1 cellular context compared by ENCODE assay signal in genomic region chr16:48350716-48351115, GRCh38.
TF ChIP-seq lines count a peak whose summit lies in the region.

No MANE protein-coding gene starts in this region.

TF ChIP-seq in GM23338, 12 proteins besides CTCF, POLR2A, EP300 and RAD21 (continued from another document):
- TF ChIP-seq ZNF462 (CRISPR knock-in tag; IDR thresholded peaks at IDR 0.05) (no peak), EZH2phosphoT487 (IDR thresholded peaks at IDR 0.05; ENCODE audit: unreplicated experiment) (no peak), STAT1 (IDR thresholded peaks at IDR 0.05; ENCODE audit: unreplicated experiment) (no peak), ETS1 (IDR thresholded peaks at IDR 0.05) (no peak), NANOG (IDR thresholded peaks at IDR 0.05; ENCODE audit: borderline replicate concordance) (no peak), JUNB (IDR thresholded peaks at IDR 0.05; ENCODE audit: unreplicated experiment) (no peak), CREB1 (CRISPR knock-in tag; IDR thresholded peaks at IDR 0.05; ENCODE audit: low read depth) (no peak), REST (IDR thresholded peaks at IDR 0.05; ENCODE audit: unreplicated experiment) (no peak), ZNF331 (CRISPR knock-in tag; IDR thresholded peaks at IDR 0.05; ENCODE audit: low read depth) (no peak), EZH2 (IDR thresholded peaks at IDR 0.05; ENCODE audit: low read depth, unreplicated experiment) (no peak), POLR2AphosphoS5 (IDR thresholded peaks at IDR 0.05; ENCODE audit: low read depth) (no peak)
